ENCODE assay signal across 11 cellular contexts in the genomic region with DNA sequence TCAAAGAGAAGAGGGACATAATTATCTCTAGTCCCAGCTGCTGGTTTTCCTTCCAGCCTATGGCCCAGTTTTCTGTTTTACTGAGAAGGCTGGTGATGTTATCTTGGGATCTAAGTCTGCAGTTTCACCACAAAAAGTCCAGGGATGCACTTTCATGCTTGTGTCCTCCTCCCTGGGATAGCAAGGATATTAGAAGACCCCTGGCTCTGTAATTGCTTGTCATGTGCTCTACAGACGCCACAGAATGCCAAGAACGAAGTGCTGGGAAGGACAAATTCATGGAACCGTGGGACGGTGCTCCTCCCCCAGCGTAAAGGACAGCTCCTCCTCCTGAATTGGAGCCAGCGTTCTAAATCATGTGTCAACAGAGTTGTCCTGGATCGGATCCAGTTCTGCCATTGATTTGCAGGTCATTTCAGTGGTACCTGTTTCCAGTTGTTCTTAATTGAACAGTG.
DNase-seq lines count a peak whose midpoint lies in the region; ATAC-seq and TF ChIP-seq lines count a peak whose summit lies in the region.
"Had no signal": no experiment of that assay in that cellular context is flagged by ENCODE, and none has a peak within 500 bp of the region (broad histone marks: within the 10 kb centered on the region; RNA-seq: fewer than 3 reads in every experiment).

No MANE protein-coding gene starts in this region.

- H3K27ac ChIP-seq in 22Rv1, result peak overlapping the region; percentile 22; the same call in 1 of the 2 replicates

- no peak for TF ChIP-seq CTCF in 22Rv1 (IDR thresholded peaks at IDR 0.05)

- ATAC-seq in HG02870 (IDR thresholded peaks at IDR 0.05; ENCODE audit: unreplicated experiment), result no peak
- ATAC-seq: activated CD8-positive, alpha-beta T cell treated with anti-CD3 and anti-CD28 coated beads for 36 hours had no signal

- DNase-seq in OCI-M1 (lab: John Stamatoyannopoulos, UW) (peak; percentile 52), islet precursor cell (peak; percentile 90), cerebellar nuclear complex (lab: John Stamatoyannopoulos, UW) (no peak), hepatic stellate cell (ENCODE audit: low spot score) (no peak), AG08396 (ENCODE audit: low spot score) (no peak)
- DNase-seq: activated CD8-positive, alpha-beta T cell treated with anti-CD3 and anti-CD28 coated beads for 36 hours; GDM1; Kasumi-1 had no signal

- TF ChIP-seq RAD21 in Ishikawa (IDR thresholded peaks at IDR 0.05; ENCODE audit: low read depth), result no peak

- TF ChIP-seq EP300 in Ishikawa (IDR thresholded peaks at IDR 0.05; ENCODE audit: borderline replicate concordance), result no peak

TF ChIP-seq in Ishikawa, 13 proteins besides CTCF, POLR2A, EP300 and RAD21:
- TF ChIP-seq YY1 (IDR thresholded peaks at IDR 0.05; ENCODE audit: low read depth) (no peak), TCF12 (IDR thresholded peaks at IDR 0.05; ENCODE audit: low read depth) (no peak), NFIC (IDR thresholded peaks at IDR 0.05) (peak; percentile 50; the same call in 1 of the 2 replicates)
- TF ChIP-seq, protein P1, sequence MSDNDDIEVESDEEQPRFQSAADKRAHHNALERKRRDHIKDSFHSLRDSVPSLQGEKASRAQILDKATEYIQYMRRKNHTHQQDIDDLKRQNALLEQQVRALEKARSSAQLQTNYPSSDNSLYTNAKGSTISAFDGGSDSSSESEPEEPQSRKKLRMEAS (IDR thresholded peaks at IDR 0.05), result no peak

Comparison
In these comparisons a context has a peak if more than half of its experiments do, and no peak if none do; other contexts are left out.
1. DNase-seq: peak in OCI-M1 (single experiment) and islet precursor cell (single experiment); none in cerebellar nuclear complex (0 of 2), hepatic stellate cell (single experiment) and AG08396 (single experiment).